In the genomic region with DNA sequence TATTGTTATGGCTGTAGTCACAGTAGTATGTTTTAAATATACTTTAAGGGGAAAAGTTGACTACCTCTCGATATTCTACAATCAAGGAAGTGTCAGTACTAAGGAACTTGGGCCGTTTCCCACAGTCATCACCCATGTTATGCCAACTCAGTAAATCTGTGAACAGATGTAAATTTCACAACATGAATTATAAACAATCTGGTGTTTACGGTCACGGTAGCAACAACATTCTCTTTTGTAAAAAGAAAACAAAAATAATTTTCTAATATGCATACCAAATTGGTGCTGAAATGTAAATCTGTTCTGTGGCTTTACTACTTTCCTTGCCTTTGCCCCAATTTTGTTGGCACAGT, we compare ENCODE assay signal across 8 cellular contexts. TPM values are rescaled to one million over a fixed set of nuclear protein-coding genes. Genes with fewer than 3 reads are reported as not detected.
DNase-seq lines count a peak whose midpoint lies in the region; ATAC-seq and TF ChIP-seq lines count a peak whose summit lies in the region.

No MANE protein-coding gene starts in this region.

- DNase-seq in stimulated activated naive CD8-positive, alpha-beta T cell treated with anti-CD3 and anti-CD28 coated beads, Interleukin-15, Interleukin-2, amounts not matched to agents 100 U/mL and 50 U/mL, for 24 hours: no peak
- peak; percentile 5 for DNase-seq in mammary epithelial cell
- DNase-seq in mesothelial cell of epicardium (ENCODE audit: low spot score in 2 of 2, unreplicated experiment in 2 of 2): no peak
- DNase-seq in NCI-H1436 treated with DMSO at 0.1 percent for 48 hours (lab: John Stamatoyannopoulos, UW): no peak
- DNase-seq in nucleus accumbens (lab: John Stamatoyannopoulos, UW): no peak
- DNase-seq in middle frontal gyrus (ENCODE audit: extremely low spot score, low spot score): no peak

- no peaks in the 10 kb centered on the region for H3K9me3 Mint-ChIP-seq in stimulated activated naive CD8-positive, alpha-beta T cell treated with anti-CD3 and anti-CD28 coated beads, Interleukin-15, Interleukin-2, amounts not matched to agents 100 ng/mL and 50 ng/mL, for 24 hours
- no peaks in the 10 kb centered on the region for H3K9me3 Mint-ChIP-seq in mesothelial cell of epicardium

- H3K4me2 ChIP-seq in mammary epithelial cell (ENCODE audit: insufficient read depth, low read depth, low read length): peak overlapping the region; percentile 91

- H3K9ac ChIP-seq in mammary epithelial cell (ENCODE audit: insufficient read depth, low read length): peak overlapping the region; percentile 92

- WGBS in mammary epithelial cell (ENCODE audit: low coverage, missing lambda C conversion rate): 2% methylated on average over 4 of the region's 4 CpGs

- CTCF ChIA-PET in mammary epithelial cell (lab: Charles Lee; ENCODE audit: low non-redundant PET): interaction anchor here (1.1 kb wide), 1 partner anchor 69 kb away, joined by 3 read pairs; no protein-coding TSS in a partner anchor

- H3K9me3 ChIP-seq in mammary epithelial cell (replicated peaks; ENCODE audit: insufficient read depth, low read length): no peaks in the 10 kb centered on the region

- peaks cover 7% of the 10 kb centered on the region for H3K36me3 Mint-ChIP-seq in stimulated activated naive CD8-positive, alpha-beta T cell treated with anti-CD3 and anti-CD28 coated beads, Interleukin-15, Interleukin-2, amounts not matched to agents 100 ng/mL and 50 ng/mL, for 24 hours (ENCODE audit: low read depth)
- H3K36me3 Mint-ChIP-seq in mesothelial cell of epicardium: peaks cover 3% of the 10 kb centered on the region

- BruUV-seq in mammary epithelial cell (replicated peaks; lab: Mats Ljungman, UMichigan): TSS peak; percentile 31

- H3K4me1 ChIP-seq in mammary epithelial cell (ENCODE audit: insufficient read depth, low read length): peaks cover 20% of the 10 kb centered on the region

- H3K36me3 ChIP-seq in mammary epithelial cell (ENCODE audit: insufficient read depth, low read length): no peaks in the 10 kb centered on the region

- no peak for ATAC-seq in stimulated activated naive CD8-positive, alpha-beta T cell treated with anti-CD3 and anti-CD28 coated beads, Interleukin-15, Interleukin-2, amounts not matched to agents 100 U/mL and 50 U/mL, for 24 hours
- no peak for ATAC-seq in HG02973 (IDR thresholded peaks at IDR 0.05; ENCODE audit: unreplicated experiment)

- in situ Hi-C loops in mammary epithelial cell (cut with MboI; ENCODE audit: low sequenced_read_pairs in 2 of 2): no loop called here

- H4K20me1 ChIP-seq in mammary epithelial cell (ENCODE audit: insufficient read depth, low read length): no peaks in the 10 kb centered on the region

- TF ChIP-seq CTCF in mammary epithelial cell (conservative IDR thresholded peaks at IDR 0.05 in 1 of 2, IDR thresholded peaks at IDR 0.05 in 1 of 2; ENCODE audit: extremely low read depth in 1 of 2, insufficient read depth in 1 of 2, low read depth in 1 of 2, low read length in 2 of 2) (no peak), mesothelial cell of epicardium (IDR thresholded peaks at IDR 0.05; ENCODE audit: unreplicated experiment) (no peak)

- H3K27ac Mint-ChIP-seq in stimulated activated naive CD8-positive, alpha-beta T cell treated with anti-CD3 and anti-CD28 coated beads, Interleukin-15, Interleukin-2, amounts not matched to agents 100 ng/mL and 50 ng/mL, for 24 hours: peak overlapping the region; percentile 96
- H3K27ac Mint-ChIP-seq in mesothelial cell of epicardium: peak overlapping the region; percentile 98

- H2AFZ ChIP-seq in mammary epithelial cell (ENCODE audit: low read depth, low read length): peak overlapping the region; percentile 97

- H3K4me3 ChIP-seq in mammary epithelial cell (replicated peaks in 1 of 3; ENCODE audit: insufficient read depth in 1 of 3, low read depth in 2 of 3, low read length in 3 of 3): peak overlapping the region; percentile 74 to 98 (median 95)

- no peaks in the 10 kb centered on the region for H3K27me3 ChIP-seq in mammary epithelial cell (ENCODE audit: insufficient read depth, low read length)

- H3K27ac ChIP-seq in mammary epithelial cell (ENCODE audit: insufficient read depth, low read depth, low read length): peak overlapping the region; percentile 79

- no peaks in the 10 kb centered on the region for H3K27me3 Mint-ChIP-seq in stimulated activated naive CD8-positive, alpha-beta T cell treated with anti-CD3 and anti-CD28 coated beads, Interleukin-15, Interleukin-2, amounts not matched to agents 100 ng/mL and 50 ng/mL, for 24 hours
- peaks cover 2% of the 10 kb centered on the region for H3K27me3 Mint-ChIP-seq in mesothelial cell of epicardium (ENCODE audit: low read depth)

- peaks cover 62% of the 10 kb centered on the region for H3K4me1 Mint-ChIP-seq in stimulated activated naive CD8-positive, alpha-beta T cell treated with anti-CD3 and anti-CD28 coated beads, Interleukin-15, Interleukin-2, amounts not matched to agents 100 ng/mL and 50 ng/mL, for 24 hours (ENCODE audit: low read depth)
- peaks cover 26% of the 10 kb centered on the region for H3K4me1 Mint-ChIP-seq in mesothelial cell of epicardium

- intact Hi-C loops in mammary epithelial cell (cut with micrococcal nuclease): loop anchor here (2.0 to 10.0 kb wide), 2 partner anchors 259 to 311 kb away; partner anchors contain the start of gene ODF2L

- dilution Hi-C loops in mammary epithelial cell (cut with HindIII; ENCODE audit: low sequenced_read_pairs): no loop called here

- peaks cover 57% of the 10 kb centered on the region for H3K79me2 ChIP-seq in mammary epithelial cell (ENCODE audit: insufficient read depth, low read length)

- peak overlapping the region; percentile 99 for H3K4me3 Mint-ChIP-seq in stimulated activated naive CD8-positive, alpha-beta T cell treated with anti-CD3 and anti-CD28 coated beads, Interleukin-15, Interleukin-2, amounts not matched to agents 100 ng/mL and 50 ng/mL, for 24 hours
- H3K4me3 Mint-ChIP-seq in mesothelial cell of epicardium: peak overlapping the region; percentile 94

RNA-seq across cellular contexts. Expression of gene SH3GLB1, which starts 1.2 kb away (rescaled TPM):
- total RNA-seq in mammary epithelial cell (10 to 100 TPM; 41.8 to 93.9 TPM), mesothelial cell of epicardium (57.7 to 61.2 TPM (median 59.4 TPM) in 3 replicates)
- 36.2 TPM for polyA plus RNA-seq in mammary epithelial cell
- 68.9 TPM for polyA minus RNA-seq in mammary epithelial cell
